Comparison of ENCODE assay signal across 1 cellular context in genomic region chr14:59283380-59283779, GRCh38.
TF ChIP-seq lines count a peak whose summit lies in the region.

No MANE protein-coding gene starts in this region.

TF ChIP-seq in HepG2, 621 proteins besides CTCF, POLR2A, EP300 and RAD21 (continued from another document and continues in another):
- TF ChIP-seq ZNF512 (CRISPR knock-in tag; IDR thresholded peaks at IDR 0.05) (no peak), SP4 (CRISPR knock-in tag; IDR thresholded peaks at IDR 0.05) (no peak), NR3C1 (CRISPR knock-in tag; IDR thresholded peaks at IDR 0.05) (no peak), ZNF263 (CRISPR knock-in tag; IDR thresholded peaks at IDR 0.05) (no peak), ZNF17 (CRISPR knock-in tag; IDR thresholded peaks at IDR 0.05) (no peak), CEBPB (IDR thresholded peaks at IDR 0.05; ENCODE audit: borderline replicate concordance, low read depth, low read length) (peak; percentile 96), THYN1 (CRISPR knock-in tag; IDR thresholded peaks at IDR 0.05; ENCODE audit: borderline replicate concordance, low read depth) (no peak), NCOA2 (CRISPR knock-in tag; IDR thresholded peaks at IDR 0.05) (peak; percentile 86), HNF1A (IDR thresholded peaks at IDR 0.05; ENCODE audit: low read depth) (no peak), HNF1A (CRISPR knock-in tag; IDR thresholded peaks at IDR 0.05; ENCODE audit: borderline replicate concordance) (no peak; the same call in 1 of the 2 replicates), ATF7 (IDR thresholded peaks at IDR 0.05) (peak; percentile 87), ATF7 (CRISPR knock-in tag; IDR thresholded peaks at IDR 0.05) (no peak), SIX4 (CRISPR knock-in tag; IDR thresholded peaks at IDR 0.05) (peak; percentile 53; the same call in 1 of the 2 replicates), ARID4A (CRISPR knock-in tag; IDR thresholded peaks at IDR 0.05; ENCODE audit: borderline replicate concordance) (no peak), SIN3B (IDR thresholded peaks at IDR 0.05; ENCODE audit: low read length) (no peak), SOX13 (IDR thresholded peaks at IDR 0.05) (peak; percentile 42; the same call in 1 of the 2 replicates), SOX13 (CRISPR knock-in tag; conservative IDR thresholded peaks at IDR 0.05 in 1 of 2, IDR thresholded peaks at IDR 0.05 in 1 of 2) (peak in 1 of 2 experiments; percentile 88; a peak in 2 of 4 replicates), GLI4 (CRISPR knock-in tag; IDR thresholded peaks at IDR 0.05; ENCODE audit: borderline replicate concordance) (no peak), ZBTB21 (CRISPR knock-in tag; IDR thresholded peaks at IDR 0.05) (no peak), FUBP1 (CRISPR knock-in tag; IDR thresholded peaks at IDR 0.05; ENCODE audit: borderline replicate concordance) (no peak), ZNF136 (CRISPR knock-in tag; IDR thresholded peaks at IDR 0.05; ENCODE audit: low read depth) (no peak), ZNF644 (CRISPR knock-in tag; IDR thresholded peaks at IDR 0.05; ENCODE audit: low read depth) (0 out of 2 replicates have a peak, but pooled peaks have one; percentile 44), POGK (CRISPR knock-in tag; conservative IDR thresholded peaks at IDR 0.05) (no peak)
- TF ChIP-seq, protein P1, sequence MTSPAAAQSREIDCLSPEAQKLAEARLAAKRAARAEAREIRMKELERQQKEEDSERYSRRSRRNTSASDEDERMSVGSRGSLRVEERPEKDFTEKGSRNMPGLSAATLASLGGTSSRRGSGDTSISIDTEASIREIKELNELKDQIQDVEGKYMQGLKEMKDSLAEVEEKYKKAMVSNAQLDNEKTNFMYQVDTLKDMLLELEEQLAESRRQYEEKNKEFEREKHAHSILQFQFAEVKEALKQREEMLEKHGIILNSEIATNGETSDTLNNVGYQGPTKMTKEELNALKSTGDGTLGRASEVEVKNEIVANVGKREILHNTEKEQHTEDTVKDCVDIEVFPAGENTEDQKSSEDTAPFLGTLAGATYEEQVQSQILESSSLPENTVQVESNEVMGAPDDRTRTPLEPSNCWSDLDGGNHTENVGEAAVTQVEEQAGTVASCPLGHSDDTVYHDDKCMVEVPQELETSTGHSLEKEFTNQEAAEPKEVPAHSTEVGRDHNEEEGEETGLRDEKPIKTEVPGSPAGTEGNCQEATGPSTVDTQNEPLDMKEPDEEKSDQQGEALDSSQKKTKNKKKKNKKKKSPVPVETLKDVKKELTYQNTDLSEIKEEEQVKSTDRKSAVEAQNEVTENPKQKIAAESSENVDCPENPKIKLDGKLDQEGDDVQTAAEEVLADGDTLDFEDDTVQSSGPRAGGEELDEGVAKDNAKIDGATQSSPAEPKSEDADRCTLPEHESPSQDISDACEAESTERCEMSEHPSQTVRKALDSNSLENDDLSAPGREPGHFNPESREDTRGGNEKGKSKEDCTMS (CRISPR knock-in tag; conservative IDR thresholded peaks at IDR 0.05) = no peak
- TF ChIP-seq, protein P2, sequence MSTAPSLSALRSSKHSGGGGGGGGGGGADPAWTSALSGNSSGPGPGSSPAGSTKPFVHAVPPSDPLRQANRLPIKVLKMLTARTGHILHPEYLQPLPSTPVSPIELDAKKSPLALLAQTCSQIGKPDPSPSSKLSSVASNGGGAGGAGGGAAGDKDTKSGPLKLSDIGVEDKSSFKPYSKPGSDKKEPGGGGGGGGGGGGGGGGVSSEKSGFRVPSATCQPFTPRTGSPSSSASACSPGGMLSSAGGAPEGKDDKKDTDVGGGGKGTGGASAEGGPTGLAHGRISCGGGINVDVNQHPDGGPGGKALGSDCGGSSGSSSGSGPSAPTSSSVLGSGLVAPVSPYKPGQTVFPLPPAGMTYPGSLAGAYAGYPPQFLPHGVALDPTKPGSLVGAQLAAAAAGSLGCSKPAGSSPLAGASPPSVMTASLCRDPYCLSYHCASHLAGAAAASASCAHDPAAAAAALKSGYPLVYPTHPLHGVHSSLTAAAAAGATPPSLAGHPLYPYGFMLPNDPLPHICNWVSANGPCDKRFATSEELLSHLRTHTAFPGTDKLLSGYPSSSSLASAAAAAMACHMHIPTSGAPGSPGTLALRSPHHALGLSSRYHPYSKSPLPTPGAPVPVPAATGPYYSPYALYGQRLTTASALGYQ (CRISPR knock-in tag; IDR thresholded peaks at IDR 0.05) = peak; percentile 84; the same call in 1 of the 2 replicates
- TF ChIP-seq, protein P3, sequence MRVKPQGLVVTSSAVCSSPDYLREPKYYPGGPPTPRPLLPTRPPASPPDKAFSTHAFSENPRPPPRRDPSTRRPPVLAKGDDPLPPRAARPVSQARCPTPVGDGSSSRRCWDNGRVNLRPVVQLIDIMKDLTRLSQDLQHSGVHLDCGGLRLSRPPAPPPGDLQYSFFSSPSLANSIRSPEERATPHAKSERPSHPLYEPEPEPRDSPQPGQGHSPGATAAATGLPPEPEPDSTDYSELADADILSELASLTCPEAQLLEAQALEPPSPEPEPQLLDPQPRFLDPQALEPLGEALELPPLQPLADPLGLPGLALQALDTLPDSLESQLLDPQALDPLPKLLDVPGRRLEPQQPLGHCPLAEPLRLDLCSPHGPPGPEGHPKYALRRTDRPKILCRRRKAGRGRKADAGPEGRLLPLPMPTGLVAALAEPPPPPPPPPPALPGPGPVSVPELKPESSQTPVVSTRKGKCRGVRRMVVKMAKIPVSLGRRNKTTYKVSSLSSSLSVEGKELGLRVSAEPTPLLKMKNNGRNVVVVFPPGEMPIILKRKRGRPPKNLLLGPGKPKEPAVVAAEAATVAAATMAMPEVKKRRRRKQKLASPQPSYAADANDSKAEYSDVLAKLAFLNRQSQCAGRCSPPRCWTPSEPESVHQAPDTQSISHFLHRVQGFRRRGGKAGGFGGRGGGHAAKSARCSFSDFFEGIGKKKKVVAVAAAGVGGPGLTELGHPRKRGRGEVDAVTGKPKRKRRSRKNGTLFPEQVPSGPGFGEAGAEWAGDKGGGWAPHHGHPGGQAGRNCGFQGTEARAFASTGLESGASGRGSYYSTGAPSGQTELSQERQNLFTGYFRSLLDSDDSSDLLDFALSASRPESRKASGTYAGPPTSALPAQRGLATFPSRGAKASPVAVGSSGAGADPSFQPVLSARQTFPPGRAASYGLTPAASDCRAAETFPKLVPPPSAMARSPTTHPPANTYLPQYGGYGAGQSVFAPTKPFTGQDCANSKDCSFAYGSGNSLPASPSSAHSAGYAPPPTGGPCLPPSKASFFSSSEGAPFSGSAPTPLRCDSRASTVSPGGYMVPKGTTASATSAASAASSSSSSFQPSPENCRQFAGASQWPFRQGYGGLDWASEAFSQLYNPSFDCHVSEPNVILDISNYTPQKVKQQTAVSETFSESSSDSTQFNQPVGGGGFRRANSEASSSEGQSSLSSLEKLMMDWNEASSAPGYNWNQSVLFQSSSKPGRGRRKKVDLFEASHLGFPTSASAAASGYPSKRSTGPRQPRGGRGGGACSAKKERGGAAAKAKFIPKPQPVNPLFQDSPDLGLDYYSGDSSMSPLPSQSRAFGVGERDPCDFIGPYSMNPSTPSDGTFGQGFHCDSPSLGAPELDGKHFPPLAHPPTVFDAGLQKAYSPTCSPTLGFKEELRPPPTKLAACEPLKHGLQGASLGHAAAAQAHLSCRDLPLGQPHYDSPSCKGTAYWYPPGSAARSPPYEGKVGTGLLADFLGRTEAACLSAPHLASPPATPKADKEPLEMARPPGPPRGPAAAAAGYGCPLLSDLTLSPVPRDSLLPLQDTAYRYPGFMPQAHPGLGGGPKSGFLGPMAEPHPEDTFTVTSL (CRISPR knock-in tag; IDR thresholded peaks at IDR 0.05; ENCODE audit: borderline replicate concordance) = peak; percentile 70; the same call in 1 of the 2 replicates
